Comparison of ENCODE assay signal across 12 cellular contexts in genomic region chr6:81265106-81265505, GRCh38.
DNase-seq lines count a peak whose midpoint lies in the region; ATAC-seq and TF ChIP-seq lines count a peak whose summit lies in the region.
"Had no signal": no experiment of that assay in that cellular context is flagged by ENCODE, and none has a peak within 500 bp of the region (broad histone marks: within the 10 kb centered on the region; RNA-seq: fewer than 3 reads in every experiment).

No MANE protein-coding gene starts in this region.

- no peak overlapping the region for H3K23ac ChIP-seq in mesendoderm (ENCODE audit: low read length)

- no peak overlapping the region for H2AK5ac ChIP-seq in mesendoderm (ENCODE audit: low read length)

- H2BK120ac ChIP-seq in mesendoderm (ENCODE audit: low read depth, low read length) = no peak overlapping the region

- no peak for TF ChIP-seq POLR2A in lower leg skin (IDR thresholded peaks at IDR 0.05)

- TF ChIP-seq CTCF in choroid plexus epithelial cell (conservative IDR thresholded peaks at IDR 0.05; ENCODE audit: low read depth, low read length) = no peak
- no peak for TF ChIP-seq CTCF in lower leg skin (IDR thresholded peaks at IDR 0.05)

- intact Hi-C loops in lower leg skin (cut with DNase I; ENCODE audit: low total_unique reads) = no loop called here

- DNase-seq in A172 (ENCODE audit: low spot score) (peak; percentile 72), HT1080 (ENCODE audit: low read depth) (peak; percentile 82), choroid plexus epithelial cell (ENCODE audit: low read depth) (peak; percentile 37), lower leg skin (ENCODE audit: low spot score in 2 of 2) (peak; percentile 29 to 64), cerebellum (ENCODE audit: low spot score) (no peak), mesendoderm (no peak)
- DNase-seq: activated T-cell treated with anti-CD3 and anti-CD28 coated beads, Interleukin-2, amount 50 U/mL, for 1 hour; natural killer cell; NCI-H146; stimulated activated CD4-positive, alpha-beta T cell treated with anti-CD3 and anti-CD28 coated beads, Interleukin-2, amount 100 ng/mL, for 48 hours had no signal

- no peaks in the 10 kb centered on the region for H3K79me1 ChIP-seq in mesendoderm (ENCODE audit: low read length)

- 30 to 58% methylated on average over 4 of the region's 4 CpGs for WGBS in lower leg skin, 2 donors
- WGBS in mesendoderm (ENCODE audit: extremely low coverage, insufficient coverage, low lambda C conversion rate) = no CpG with 5 or more reads among the region's 4 CpGs

- H4K8ac ChIP-seq in mesendoderm (ENCODE audit: low read depth, low read length) = no peak overlapping the region

- H3K56ac ChIP-seq in mesendoderm (ENCODE audit: low read length) = no peak overlapping the region

- no peak overlapping the region for H3K18ac ChIP-seq in mesendoderm (ENCODE audit: low read length)

- H3K4me1 ChIP-seq in mesendoderm (ENCODE audit: control insufficient read depth, low read depth, low read length) = no peaks in the 10 kb centered on the region

- H3K27me3 ChIP-seq in mesendoderm (ENCODE audit: insufficient read depth, low read length, poor library complexity) = no peaks in the 10 kb centered on the region

- no peak overlapping the region for H3K4ac ChIP-seq in mesendoderm (ENCODE audit: low read depth, low read length)

- H3K36me3 ChIP-seq in mesendoderm (ENCODE audit: control insufficient read depth, insufficient read depth, low read length) = no peaks in the 10 kb centered on the region

- no peak overlapping the region for H2BK15ac ChIP-seq in mesendoderm (replicated peaks; ENCODE audit: low read depth)

- H4K5ac ChIP-seq in mesendoderm (ENCODE audit: low read length) = no peak overlapping the region

- H2BK5ac ChIP-seq in mesendoderm (ENCODE audit: low read length) = no peak overlapping the region

- no peak overlapping the region for H3K4me2 ChIP-seq in mesendoderm (ENCODE audit: low read length)

- H3K79me2 ChIP-seq in mesendoderm (ENCODE audit: control insufficient read depth, insufficient read depth, low read length) = no peaks in the 10 kb centered on the region

- H3K9ac ChIP-seq in mesendoderm (ENCODE audit: low read length) = no peak overlapping the region

- H3K4me3 ChIP-seq in choroid plexus epithelial cell (ENCODE audit: low read depth, low read length) = no peak overlapping the region
- no peak overlapping the region for H3K4me3 ChIP-seq in lower leg skin (ENCODE audit: low read depth, poor library complexity, severe bottlenecking)
- no peak overlapping the region for H3K4me3 ChIP-seq in mesendoderm (ENCODE audit: low read length)

- H3K27ac ChIP-seq in mesendoderm (ENCODE audit: low read depth, low read length) = no peak overlapping the region

- ATAC-seq in GM21576 (IDR thresholded peaks at IDR 0.05; ENCODE audit: unreplicated experiment) (no peak), GM19467 (IDR thresholded peaks at IDR 0.05; ENCODE audit: unreplicated experiment) (no peak)
- ATAC-seq: natural killer cell had no signal

Comparison
In these comparisons a context has a peak if more than half of its experiments do, and no peak if none do; other contexts are left out.
1. DNase-seq: peak in A172 (single experiment), HT1080 (single experiment), choroid plexus epithelial cell (single experiment) and lower leg skin (2 of 2); none in cerebellum (single experiment) and mesendoderm (single experiment).